ENCODE assay signal across 20 cellular contexts in genomic region chr5:134091626-134092121, GRCh38. TPM values are rescaled to one million over a fixed set of nuclear protein-coding genes. Genes with fewer than 3 reads are reported as not detected.
A peak's percentile ranks its signal among the peaks of the same experiment; 100 is the strongest.
DNase-seq lines count a peak whose midpoint lies in the region; ATAC-seq and TF ChIP-seq lines count a peak whose summit lies in the region.
"Had no signal": no experiment of that assay in that cellular context is flagged by ENCODE, and none has a peak within 500 bp of the region (broad histone marks: within the 10 kb centered on the region; RNA-seq: fewer than 3 reads in every experiment).

No MANE protein-coding gene starts in this region.

- no peaks in the 10 kb centered on the region for H3K36me3 ChIP-seq in vagina
- H3K36me3 ChIP-seq: heart left ventricle, upper lobe of right lung, WERI-Rb-1 had no signal

- DNase-seq in activated naive CD4-positive, alpha-beta T cell treated with anti-CD3 and anti-CD28 coated beads, Interleukin-2, amount 10 ng/mL, durations not matched to agents 7 days and 5 days = peak; percentile 13
- no peak for DNase-seq in activated naive CD4-positive, alpha-beta T cell treated with Interleukin-2 at 50 U/mL for 16 hours
- DNase-seq in activated naive CD8-positive, alpha-beta T cell treated with anti-CD3 and anti-CD28 coated beads, Interleukin-2, amount 10 ng/mL, durations not matched to agents 7 days and 5 days = no peak
- peak; percentile 70 for DNase-seq in globus pallidus (ENCODE audit: low spot score)
- DNase-seq in islet precursor cell = no peak
- DNase-seq in vagina (ENCODE audit: extremely low spot score in 2 of 2) = no peak
- DNase-seq: activated CD8-positive, alpha-beta memory T cell treated with anti-CD3 and anti-CD28 coated beads, Interleukin-2, amount 50 U/mL, for 4 hours; central memory CD4-positive, alpha-beta T cell; GF-D8; heart left ventricle; kidney; NCI-H2081; NCI-H526 treated with DMSO at 0.1 percent for 48 hours; occipital lobe; stimulated activated CD4-positive, alpha-beta T cell treated with anti-CD3 and anti-CD28 coated beads, Interleukin-4, amount 100 ng/mL, for 24 hours; upper lobe of right lung; WERI-Rb-1 had no signal

- H3K27me3 ChIP-seq in vagina = no peaks in the 10 kb centered on the region
- H3K27me3 ChIP-seq: heart left ventricle, upper lobe of right lung had no signal

- TF ChIP-seq CTCF in vagina (IDR thresholded peaks at IDR 0.05) = no peak

- TF ChIP-seq POLR2A in vagina (IDR thresholded peaks at IDR 0.05) = no peak

- no peaks in the 10 kb centered on the region for H3K9me3 ChIP-seq in vagina
- H3K9me3 ChIP-seq: heart left ventricle, upper lobe of right lung had no signal

- intact Hi-C loops in vagina (cut with DNase I) = no loop called here

- H3K27ac Mint-ChIP-seq in activated naive CD4-positive, alpha-beta T cell treated with anti-CD3 and anti-CD28 coated beads, Interleukin-2, amount 10 ng/mL, durations not matched to agents 7 days and 5 days = peak overlapping the region; percentile 96
- H3K27ac Mint-ChIP-seq in activated naive CD8-positive, alpha-beta T cell treated with anti-CD3 and anti-CD28 coated beads, Interleukin-2, amount 10 ng/mL, durations not matched to agents 7 days and 5 days = peak overlapping the region; percentile 81
- H3K27ac Mint-ChIP-seq: mesothelial cell of epicardium had no signal

- H3K4me1 Mint-ChIP-seq in activated naive CD4-positive, alpha-beta T cell treated with anti-CD3 and anti-CD28 coated beads, Interleukin-2, amount 10 ng/mL, durations not matched to agents 7 days and 5 days = peaks cover 80% of the 10 kb centered on the region
- H3K4me1 Mint-ChIP-seq in activated naive CD8-positive, alpha-beta T cell treated with anti-CD3 and anti-CD28 coated beads, Interleukin-2, amount 10 ng/mL, durations not matched to agents 7 days and 5 days = peaks cover 60% of the 10 kb centered on the region
- H3K4me1 Mint-ChIP-seq: mesothelial cell of epicardium had no signal

- ATAC-seq in activated naive CD8-positive, alpha-beta T cell treated with anti-CD3 and anti-CD28 coated beads, Interleukin-2, amount 10 ng/mL, durations not matched to agents 7 days and 5 days (ENCODE audit: low read depth) = no peak
- no peak for ATAC-seq in GM19324 (IDR thresholded peaks at IDR 0.05; ENCODE audit: low FRiP score, unreplicated experiment)
- ATAC-seq: heart left ventricle, upper lobe of right lung had no signal

- H3K36me3 Mint-ChIP-seq in activated naive CD4-positive, alpha-beta T cell treated with anti-CD3 and anti-CD28 coated beads, Interleukin-2, amount 10 ng/mL, durations not matched to agents 7 days and 5 days = peaks cover 11% of the 10 kb centered on the region
- peaks cover 2% of the 10 kb centered on the region for H3K36me3 Mint-ChIP-seq in activated naive CD8-positive, alpha-beta T cell treated with anti-CD3 and anti-CD28 coated beads, Interleukin-2, amount 10 ng/mL, durations not matched to agents 7 days and 5 days
- H3K36me3 Mint-ChIP-seq: mesothelial cell of epicardium had no signal

- H3K9me3 Mint-ChIP-seq in activated naive CD4-positive, alpha-beta T cell treated with anti-CD3 and anti-CD28 coated beads, Interleukin-2, amount 10 ng/mL, durations not matched to agents 7 days and 5 days = no peaks in the 10 kb centered on the region
- H3K9me3 Mint-ChIP-seq in activated naive CD8-positive, alpha-beta T cell treated with anti-CD3 and anti-CD28 coated beads, Interleukin-2, amount 10 ng/mL, durations not matched to agents 7 days and 5 days = no peaks in the 10 kb centered on the region
- H3K9me3 Mint-ChIP-seq: mesothelial cell of epicardium had no signal

- CTCF ChIA-PET in activated naive CD4-positive, alpha-beta T cell treated with anti-CD3 and anti-CD28 coated beads, Interleukin-2, amount 10 ng/mL, durations not matched to agents 7 days and 5 days (lab: Charles Lee) = interaction anchor here (0.7 to 4.1 kb wide), 3 partner anchors 9 to 26 kb away, joined by 3 to 29 read pairs (median 6); no protein-coding TSS in a partner anchor

- POLR2A ChIA-PET in activated naive CD8-positive, alpha-beta T cell treated with anti-CD3 and anti-CD28 coated beads, Interleukin-2, amount 10 ng/mL, durations not matched to agents 7 days and 5 days (lab: Charles Lee) = interaction anchor here (1.5 to 4.9 kb wide), 3 partner anchors 8 to 85 kb away, joined by 4 to 27 read pairs (median 12); no protein-coding TSS in a partner anchor

- no peak overlapping the region for H3K4me3 ChIP-seq in vagina
- H3K4me3 ChIP-seq: heart left ventricle, upper lobe of right lung had no signal

- peak overlapping the region; percentile 23 for H3K27ac ChIP-seq in temporal lobe (ENCODE audit: low read depth, low read length)
- no peak overlapping the region for H3K27ac ChIP-seq in vagina
- H3K27ac ChIP-seq: upper lobe of right lung, WERI-Rb-1 had no signal

- no peaks in the 10 kb centered on the region for H3K4me1 ChIP-seq in vagina
- H3K4me1 ChIP-seq: upper lobe of right lung had no signal

- H3K4me3 Mint-ChIP-seq in activated naive CD4-positive, alpha-beta T cell treated with anti-CD3 and anti-CD28 coated beads, Interleukin-2, amount 10 ng/mL, durations not matched to agents 7 days and 5 days = no peak overlapping the region
- H3K4me3 Mint-ChIP-seq in activated naive CD8-positive, alpha-beta T cell treated with anti-CD3 and anti-CD28 coated beads, Interleukin-2, amount 10 ng/mL, durations not matched to agents 7 days and 5 days = no peak overlapping the region
- H3K4me3 Mint-ChIP-seq: mesothelial cell of epicardium had no signal

- peaks cover 33% of the 10 kb centered on the region for H3K27me3 Mint-ChIP-seq in activated naive CD4-positive, alpha-beta T cell treated with anti-CD3 and anti-CD28 coated beads, Interleukin-2, amount 10 ng/mL, durations not matched to agents 7 days and 5 days
- no peaks in the 10 kb centered on the region for H3K27me3 Mint-ChIP-seq in activated naive CD8-positive, alpha-beta T cell treated with anti-CD3 and anti-CD28 coated beads, Interleukin-2, amount 10 ng/mL, durations not matched to agents 7 days and 5 days

RNA-seq across cellular contexts. Expression of gene TCF7, which starts 22.8 kb away (rescaled TPM):
- 100 to 1,000 TPM; 283 to 315 TPM for total RNA-seq in activated naive CD8-positive, alpha-beta T cell treated with anti-CD3 and anti-CD28 coated beads, Interleukin-2, amount 10 ng/mL, durations not matched to agents 7 days and 5 days
- total RNA-seq in temporal lobe (0.98 TPM), vagina (1.7 TPM)
- total RNA-seq: occipital lobe had no signal

Comparison
In these comparisons a context has a peak if more than half of its experiments do, and no peak if none do; other contexts are left out.
1. DNase-seq: peak in activated naive CD4-positive, alpha-beta T cell treated with anti-CD3 and anti-CD28 coated beads, Interleukin-2, amount 10 ng/mL, durations not matched to agents 7 days and 5 days (single experiment) and globus pallidus (single experiment); none in activated naive CD4-positive, alpha-beta T cell treated with Interleukin-2 at 50 U/mL for 16 hours (single experiment), activated naive CD8-positive, alpha-beta T cell treated with anti-CD3 and anti-CD28 coated beads, Interleukin-2, amount 10 ng/mL, durations not matched to agents 7 days and 5 days (single experiment), islet precursor cell (single experiment) and vagina (0 of 2).
2. RNA of gene TCF7, which starts 22.8 kb away (total RNA-seq): 283 to 315 TPM in activated naive CD8-positive, alpha-beta T cell treated with anti-CD3 and anti-CD28 coated beads, Interleukin-2, amount 10 ng/mL, durations not matched to agents 7 days and 5 days; 1.7 TPM in vagina (single experiment) and 0.98 TPM in temporal lobe (single experiment); every median in the first group is over 100 times any median in the second.